Comparison of ENCODE assay signal across 8 cellular contexts in genomic region chr6:116280161-116280959, GRCh38. TPM values are rescaled to one million over a fixed set of nuclear protein-coding genes. Genes with fewer than 3 reads are reported as not detected.
A peak's percentile ranks its signal among the peaks of the same experiment; 100 is the strongest.
DNase-seq lines count a peak whose midpoint lies in the region; ATAC-seq and TF ChIP-seq lines count a peak whose summit lies in the region.

No MANE protein-coding gene starts in this region.

- no peaks in the 10 kb centered on the region for H3K9me3 ChIP-seq in ectodermal cell (ENCODE audit: control insufficient read depth, low read length)

- 54 to 59% methylated on average over 8 of the region's 8 CpGs for WGBS in ectodermal cell, 2 experiments

- intact Hi-C loops in natural killer cell (cut with micrococcal nuclease): no loop called here

- peak overlapping the region; percentile 89 for H3K4me3 ChIP-seq in ectodermal cell (ENCODE audit: insufficient read depth, low read depth, low read length)

- no peaks in the 10 kb centered on the region for H3K36me3 ChIP-seq in ectodermal cell (ENCODE audit: control insufficient read depth, insufficient read depth, low read length)

- H3K4me1 Mint-ChIP-seq in natural killer cell: peaks cover 51 to 52% of the 10 kb centered on the region in 2 donors

- peak overlapping the region; percentile 85 for H3K27ac ChIP-seq in ectodermal cell (ENCODE audit: insufficient read depth, low read depth, low read length, poor library complexity, severe bottlenecking)

- peak overlapping the region; percentile 96 for H3K4me3 Mint-ChIP-seq in natural killer cell

- peak overlapping the region; percentile 98 to 100 for H3K27ac Mint-ChIP-seq in natural killer cell

- peaks cover 8% of the 10 kb centered on the region for H3K4me1 ChIP-seq in ectodermal cell (ENCODE audit: control insufficient read depth, insufficient read depth, low read length)

- no peaks in the 10 kb centered on the region for H3K27me3 Mint-ChIP-seq in natural killer cell (ENCODE audit: low read depth in 2 of 2)

- no peak for TF ChIP-seq CTCF in natural killer cell (IDR thresholded peaks at IDR 0.05)

- ATAC-seq in natural killer cell: no peak

- H3K36me3 Mint-ChIP-seq in natural killer cell: no peaks in the 10 kb centered on the region

- H3K9me3 Mint-ChIP-seq in natural killer cell: no peaks in the 10 kb centered on the region

- no peaks in the 10 kb centered on the region for H3K27me3 ChIP-seq in ectodermal cell (ENCODE audit: control insufficient read depth, insufficient read depth, low read length, poor library complexity, severe bottlenecking)

- DNase-seq in NCI-H82 (lab: John Stamatoyannopoulos, UW): peak; percentile 44
- no peak for DNase-seq in NCI-H82 treated with DMSO at 0.1 percent for 48 hours (lab: John Stamatoyannopoulos, UW; ENCODE audit: unreplicated experiment)
- DNase-seq in RPMI7951 (ENCODE audit: low read depth): peak; percentile 25
- DNase-seq in natural killer cell: no peak
- no peak for DNase-seq in DMS153 (lab: John Stamatoyannopoulos, UW)
- DNase-seq in NCI-H1417 treated with DMSO at 0.1 percent for 48 hours (lab: John Stamatoyannopoulos, UW): no peak
- no peak for DNase-seq in D341Med (ENCODE audit: low spot score)

RNA-seq across cellular contexts. Expression of gene TSPYL1, which starts 0.6 kb away (rescaled TPM):
- total RNA-seq in RPMI7951 (2014; rRNA removed; shearing (Covaris generic)): 53.4 and 57.9 TPM in 2 replicates
- 74.6 TPM for polyA plus RNA-seq in ectodermal cell (2013, experiment 1 of 4)
- polyA plus RNA-seq in ectodermal cell (2013, experiment 2 of 4): 78.8 TPM
- 58.1 TPM for polyA plus RNA-seq in ectodermal cell (2013, experiment 3 of 4)
- polyA plus RNA-seq in ectodermal cell (2013, experiment 4 of 4): 64.3 TPM
- 100 to 1,000 TPM; 134 to 143 (median 142) TPM for total RNA-seq in natural killer cell

RNA-seq across cellular contexts. Expression of gene TSPYL4, which starts 26.5 kb away (rescaled TPM):
- 17.4 and 19.5 TPM in 2 replicates for total RNA-seq in RPMI7951 (2014; rRNA removed; shearing (Covaris generic))
- polyA plus RNA-seq in ectodermal cell (2013, experiment 1 of 4): 43.1 TPM
- polyA plus RNA-seq in ectodermal cell (2013, experiment 2 of 4): 44.2 TPM
- polyA plus RNA-seq in ectodermal cell (2013, experiment 3 of 4): 37.0 TPM
- polyA plus RNA-seq in ectodermal cell (2013, experiment 4 of 4): 43.0 TPM
- total RNA-seq in natural killer cell: 10 to 100 TPM; 21.5 to 36.8 (median 26.5) TPM

Comparison
In these comparisons a context has a peak if more than half of its experiments do, and no peak if none do; other contexts are left out.
1. DNase-seq: peak in NCI-H82 (single experiment) and RPMI7951 (single experiment); none in NCI-H82 treated with DMSO at 0.1 percent for 48 hours (single experiment), natural killer cell (single experiment), DMS153 (single experiment), NCI-H1417 treated with DMSO at 0.1 percent for 48 hours (single experiment) and D341Med (single experiment).